In genomic region chr5:135128361-135128760, GRCh38 we compare ENCODE assay signal across 17 cellular contexts.
"Had no signal": no experiment of that assay in that cellular context is flagged by ENCODE, and none has a peak within 500 bp of the region (broad histone marks: within the 10 kb centered on the region; RNA-seq: fewer than 3 reads in every experiment).

No MANE protein-coding gene starts in this region.

- ATAC-seq: left cardiac atrium had no signal

- H3K4me1 ChIP-seq: adrenal gland had no signal

- H3K4me3 Mint-ChIP-seq: activated naive CD4-positive, alpha-beta T cell treated with anti-CD3 and anti-CD28 coated beads, Interleukin-2, amount 50 U/mL, for 24 hours; activated T-cell treated with anti-CD3 and anti-CD28 coated beads, Interleukin-2, amount 50 U/mL, for 72 hours; nephron; T-helper 1 cell treated with Interleukin-12 subunit alpha and Interleukin-12 subunit beta and Interleukin-4 antibody, amounts not matched to agents 30 μg/mL and 1 μg/mL, for 36 hours had no signal

- H3K27ac Mint-ChIP-seq: activated naive CD4-positive, alpha-beta T cell treated with anti-CD3 and anti-CD28 coated beads, Interleukin-2, amount 50 U/mL, for 24 hours; activated T-cell treated with anti-CD3 and anti-CD28 coated beads, Interleukin-2, amount 50 U/mL, for 72 hours; T-helper 1 cell treated with Interleukin-12 subunit alpha and Interleukin-12 subunit beta and Interleukin-4 antibody, amounts not matched to agents 30 μg/mL and 1 μg/mL, for 36 hours had no signal

- H3K9me3 ChIP-seq: adrenal gland, thyroid gland had no signal

- H3K27me3 Mint-ChIP-seq: activated naive CD4-positive, alpha-beta T cell treated with anti-CD3 and anti-CD28 coated beads, Interleukin-2, amount 50 U/mL, for 24 hours had no signal

- H3K4me3 ChIP-seq: adrenal gland, cardiac muscle cell, thyroid gland had no signal

- H3K36me3 ChIP-seq: adrenal gland, cardiac muscle cell, thyroid gland had no signal

- H3K9me3 Mint-ChIP-seq: activated naive CD4-positive, alpha-beta T cell treated with anti-CD3 and anti-CD28 coated beads, Interleukin-2, amount 50 U/mL, for 24 hours; activated T-cell treated with anti-CD3 and anti-CD28 coated beads, Interleukin-2, amount 50 U/mL, for 72 hours; nephron; T-helper 1 cell treated with Interleukin-12 subunit alpha and Interleukin-12 subunit beta and Interleukin-4 antibody, amounts not matched to agents 30 μg/mL and 1 μg/mL, for 36 hours had no signal

- H3K27ac ChIP-seq: adrenal gland, cardiac muscle cell, thyroid gland had no signal

- DNase-seq: activated CD4-positive, alpha-beta T cell treated with anti-CD3 and anti-CD28 coated beads, Interleukin-2, amount 50 U/mL, for 1 hour; activated CD4-positive, CD25-positive, alpha-beta regulatory T cell treated with anti-CD3 and anti-CD28 coated beads, Interleukin-2, amount 50 U/mL, for 72 hours; activated effector memory CD4-positive, alpha-beta T cell treated with anti-CD3 and anti-CD28 coated beads, Interleukin-2, amount 50 U/mL, for 16 hours; activated T-cell treated with anti-CD3 and anti-CD28 coated beads, Interleukin-2, amount 50 U/mL, for 72 hours; adrenal gland; dermis blood vessel endothelial cell; effector memory CD4-positive, alpha-beta T cell; hippocampal formation; left cardiac atrium; mesendoderm; stimulated activated CD4-positive, alpha-beta T cell treated with anti-CD3 and anti-CD28 coated beads, Interleukin-2, amount 100 ng/mL, for 24 hours; stimulated activated naive CD4-positive, alpha-beta T cell treated with Interleukin-2 at 50 U/mL for 16 hours; thyroid gland had no signal

- H3K27me3 ChIP-seq: adrenal gland, thyroid gland had no signal

- H3K36me3 Mint-ChIP-seq: activated naive CD4-positive, alpha-beta T cell treated with anti-CD3 and anti-CD28 coated beads, Interleukin-2, amount 50 U/mL, for 24 hours had no signal
